ENCODE assay signal across 8 cellular contexts in the genomic region with DNA sequence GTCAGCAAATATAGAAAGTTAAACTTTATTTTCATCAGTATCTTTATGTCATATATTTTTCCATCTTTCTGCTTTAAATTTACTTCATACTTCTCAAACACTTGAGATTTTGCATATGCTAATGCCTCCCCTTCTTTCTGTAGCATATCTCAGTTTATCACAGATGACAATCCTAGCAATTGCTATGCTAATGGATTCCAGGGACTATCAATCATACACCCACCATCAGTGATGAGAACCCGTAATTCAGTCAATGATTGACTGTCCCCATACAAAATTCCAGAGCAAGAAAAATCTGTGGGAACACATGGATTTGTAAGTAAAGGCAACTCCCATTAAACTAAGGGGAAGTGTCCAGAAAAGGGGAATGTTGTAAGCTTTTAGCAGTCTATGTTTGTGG.
"Had no signal": no experiment of that assay in that cellular context is flagged by ENCODE, and none has a peak within 500 bp of the region (broad histone marks: within the 10 kb centered on the region; RNA-seq: fewer than 3 reads in every experiment).

No MANE protein-coding gene starts in this region.

- H3K27ac Mint-ChIP-seq: GM23338, H9, HFFc6 had no signal

- H3K4me3 Mint-ChIP-seq: GM23338, H9, HFFc6 had no signal

- DNase-seq: GM23248, GOT3, H7, H9, HCEC 1CT, HFFc6 had no signal

- H3K4me3 ChIP-seq: GM23248, GM23338, HAP-1 had no signal

- H3K9me3 ChIP-seq: HAP-1 had no signal

- H3K36me3 ChIP-seq: HAP-1 had no signal

- H3K4me1 ChIP-seq: HAP-1 had no signal
